In genomic region chr11:111560785-111561184, GRCh38 we compare ENCODE assay signal across 26 cellular contexts. TPM values are rescaled to one million over a fixed set of nuclear protein-coding genes. Genes with fewer than 3 reads are reported as not detected.
"Had no signal": no experiment of that assay in that cellular context is flagged by ENCODE, and none has a peak within 500 bp of the region (broad histone marks: within the 10 kb centered on the region; RNA-seq: fewer than 3 reads in every experiment).

No MANE protein-coding gene starts in this region.

- H3K27me3 ChIP-seq: right lobe of liver, stomach, suprapubic skin, tibial nerve had no signal

- H3K9me3 Mint-ChIP-seq: memory B cell had no signal

- H3K36me3 Mint-ChIP-seq: brain; memory B cell; stimulated activated memory B cell treated with anti-CD40 and anti-IgM and Interleukin-4, amounts not matched to agents 10 μg/mL and 1 μg/mL and 100 μg/mL, for 72 hours had no signal

- H3K4me1 ChIP-seq: right lobe of liver, suprapubic skin had no signal

- H3K9me3 ChIP-seq: right lobe of liver, suprapubic skin had no signal

- DNase-seq: activated CD4-positive, alpha-beta memory T cell treated with anti-CD3 and anti-CD28 coated beads for 36 hours; activated CD4-positive, alpha-beta T cell treated with anti-CD3 and anti-CD28 coated beads for 48 hours; activated naive CD4-positive, alpha-beta T cell treated with anti-CD3 and anti-CD28 coated beads for 36 hours; activated naive CD8-positive, alpha-beta T cell treated with anti-CD3 and anti-CD28 coated beads, Interleukin-2, amount 10 ng/mL, durations not matched to agents 7 days and 5 days; activated T-cell treated with anti-CD3 and anti-CD28 coated beads, Interleukin-2, amount 50 U/mL, for 48 hours; amygdala; effector CD8-positive, alpha-beta T cell; glutamatergic neuron; hippocampal formation; mucosa of descending colon; nephron progenitor cell; right lobe of liver; small intestine; stimulated activated CD4-positive, alpha-beta T cell treated with anti-CD3 and anti-CD28 coated beads, Interleukin-2, amount 100 ng/mL, for 24 hours; stomach had no signal

- ATAC-seq: mucosa of descending colon; right lobe of liver; stimulated activated memory B cell treated with anti-CD40 and anti-IgM and Interleukin-4, amounts not matched to agents 10 μg/mL and 1 μg/mL and 100 μg/mL, for 72 hours had no signal

- H3K36me3 ChIP-seq: right lobe of liver, suprapubic skin had no signal

- H3K27ac ChIP-seq: right lobe of liver, suprapubic skin, tibial nerve had no signal

- H3K4me3 ChIP-seq: mucosa of descending colon, right lobe of liver, stomach, suprapubic skin, tibial nerve had no signal

- H3K4me3 Mint-ChIP-seq: activated CD4-positive, alpha-beta memory T cell treated with anti-CD3 and anti-CD28 coated beads for 36 hours; activated naive CD4-positive, alpha-beta T cell treated with anti-CD3 and anti-CD28 coated beads for 36 hours; activated naive CD8-positive, alpha-beta T cell treated with anti-CD3 and anti-CD28 coated beads, Interleukin-2, amount 10 ng/mL, durations not matched to agents 7 days and 5 days; brain; memory B cell; nephron progenitor cell; stimulated activated memory B cell treated with anti-CD40 and anti-IgM and Interleukin-4, amounts not matched to agents 10 μg/mL and 1 μg/mL and 100 μg/mL, for 72 hours had no signal

- H3K27me3 Mint-ChIP-seq: activated CD4-positive, alpha-beta memory T cell treated with anti-CD3 and anti-CD28 coated beads for 36 hours; activated naive CD8-positive, alpha-beta T cell treated with anti-CD3 and anti-CD28 coated beads, Interleukin-2, amount 10 ng/mL, durations not matched to agents 7 days and 5 days had no signal

- H3K4me1 Mint-ChIP-seq: activated naive CD8-positive, alpha-beta T cell treated with anti-CD3 and anti-CD28 coated beads, Interleukin-2, amount 10 ng/mL, durations not matched to agents 7 days and 5 days; brain; memory B cell; stimulated activated memory B cell treated with anti-CD40 and anti-IgM and Interleukin-4, amounts not matched to agents 10 μg/mL and 1 μg/mL and 100 μg/mL, for 72 hours had no signal

- H3K27ac Mint-ChIP-seq: activated CD4-positive, alpha-beta memory T cell treated with anti-CD3 and anti-CD28 coated beads for 36 hours; activated naive CD4-positive, alpha-beta T cell treated with anti-CD3 and anti-CD28 coated beads for 36 hours; activated naive CD8-positive, alpha-beta T cell treated with anti-CD3 and anti-CD28 coated beads, Interleukin-2, amount 10 ng/mL, durations not matched to agents 7 days and 5 days; brain; memory B cell; stimulated activated memory B cell treated with anti-CD40 and anti-IgM and Interleukin-4, amounts not matched to agents 10 μg/mL and 1 μg/mL and 100 μg/mL, for 72 hours had no signal

RNA-seq across cellular contexts. Expression of gene HOATZ, which starts 46.2 kb away (rescaled TPM):
- total RNA-seq: activated CD4-positive, alpha-beta memory T cell treated with anti-CD3 and anti-CD28 coated beads for 36 hours; activated naive CD4-positive, alpha-beta T cell treated with anti-CD3 and anti-CD28 coated beads for 36 hours; activated naive CD8-positive, alpha-beta T cell treated with anti-CD3 and anti-CD28 coated beads, Interleukin-2, amount 10 ng/mL, durations not matched to agents 7 days and 5 days; cardiac septum; chondrocyte; frontal cortex; liver; mucosa of descending colon; right lobe of liver; stomach; suprapubic skin; T-helper 2 cell treated with Interferon-gamma antibody and Interleukin-4, amounts not matched to agents 100 ng/mL and 5 ng/mL, for 36 hours; tibial nerve had no signal
- polyA plus RNA-seq: esophagus, liver, small intestine had no signal

RNA-seq across cellular contexts. Expression of gene BTG4, which starts 48.6 kb away (rescaled TPM):
- total RNA-seq: activated CD4-positive, alpha-beta memory T cell treated with anti-CD3 and anti-CD28 coated beads for 36 hours; activated naive CD4-positive, alpha-beta T cell treated with anti-CD3 and anti-CD28 coated beads for 36 hours; cardiac septum; chondrocyte; frontal cortex; liver; mucosa of descending colon; right lobe of liver; stomach; suprapubic skin; T-helper 2 cell treated with Interferon-gamma antibody and Interleukin-4, amounts not matched to agents 100 ng/mL and 5 ng/mL, for 36 hours; tibial nerve had no signal
- polyA plus RNA-seq: esophagus, liver, small intestine, stomach had no signal
